29 cellular contexts compared by ENCODE assay signal in genomic region chr11:22162754-22163153, GRCh38. TPM values are rescaled to one million over a fixed set of nuclear protein-coding genes. Genes with fewer than 3 reads are reported as not detected.
DNase-seq lines count a peak whose midpoint lies in the region; ATAC-seq, FAIRE-seq and TF ChIP-seq lines count a peak whose summit lies in the region.
"Had no signal": no experiment of that assay in that cellular context is flagged by ENCODE, and none has a peak within 500 bp of the region (broad histone marks: within the 10 kb centered on the region; RNA-seq: fewer than 3 reads in every experiment).

No MANE protein-coding gene starts in this region.

- no peak for TF ChIP-seq EP300 in GM12878 (IDR thresholded peaks at IDR 0.05; ENCODE audit: borderline replicate concordance in 1 of 2, control insufficient read depth in 1 of 2, low read depth in 2 of 2, low read length in 2 of 2)

- no peak for TF ChIP-seq POLR2A in GM12878 (IDR thresholded peaks at IDR 0.05; ENCODE audit: low read depth, low read length)
- TF ChIP-seq POLR2A in uterus (IDR thresholded peaks at IDR 0.05), result no peak

- BruUV-seq in GM12878 (replicated peaks; lab: Mats Ljungman, UMichigan), result no TSS peak

- H4K20me1 ChIP-seq in GM12878 (ENCODE audit: control insufficient read depth, insufficient read depth), result no peaks in the 10 kb centered on the region

- no peaks in the 10 kb centered on the region for H3K9me3 Mint-ChIP-seq in CD14-positive monocyte
- no peaks in the 10 kb centered on the region for H3K9me3 Mint-ChIP-seq in activated T-cell treated with anti-CD3 and anti-CD28 coated beads, Interleukin-2, amount 50 U/mL, for 4 hours
- H3K9me3 Mint-ChIP-seq: activated T-helper 17 cell treated with anti-CD3 and anti-CD28 coated beads, Interleukin-2, amount 50 U/mL, for 72 hours; IgD-negative memory B cell had no signal

- no peak overlapping the region for H3K4me2 ChIP-seq in GM12878 (ENCODE audit: control insufficient read depth, insufficient read depth)

- in situ Hi-C loops in GM12878 (cut with MboI), result no loop called here

- 55% methylated on average over 3 of the region's 3 CpGs for WGBS in GM12878 (ENCODE audit: insufficient coverage, insufficient replicate concordance, low lambda C conversion rate, missing lambda C conversion rate)

- no peaks in the 10 kb centered on the region for H3K4me1 ChIP-seq in GM12878 (ENCODE audit: control insufficient read depth, insufficient read depth, low read length)
- no peaks in the 10 kb centered on the region for H3K4me1 ChIP-seq in uterus
- H3K4me1 ChIP-seq: breast epithelium, psoas muscle, thyroid gland had no signal

- TF ChIP-seq RAD21 in GM12878 (IDR thresholded peaks at IDR 0.05; ENCODE audit: insufficient read depth, low read depth, low read length), result no peak

- H3K36me3 Mint-ChIP-seq in CD14-positive monocyte, result no peaks in the 10 kb centered on the region
- H3K36me3 Mint-ChIP-seq in activated T-cell treated with anti-CD3 and anti-CD28 coated beads, Interleukin-2, amount 50 U/mL, for 4 hours (ENCODE audit: insufficient read depth), result no peaks in the 10 kb centered on the region
- H3K36me3 Mint-ChIP-seq: CD8-positive, alpha-beta memory T cell; IgD-negative memory B cell; naive thymus-derived CD8-positive, alpha-beta T cell had no signal

- H3K4me3 Mint-ChIP-seq in CD14-positive monocyte, result peak overlapping the region; percentile 17 to 68
- H3K4me3 Mint-ChIP-seq in activated T-cell treated with anti-CD3 and anti-CD28 coated beads, Interleukin-2, amount 50 U/mL, for 4 hours, result no peak overlapping the region
- H3K4me3 Mint-ChIP-seq: activated T-helper 17 cell treated with anti-CD3 and anti-CD28 coated beads, Interleukin-2, amount 50 U/mL, for 72 hours; CD8-positive, alpha-beta memory T cell; HFFc6; IgD-negative memory B cell; naive thymus-derived CD8-positive, alpha-beta T cell had no signal

- no peaks in the 10 kb centered on the region for H3K79me2 ChIP-seq in GM12878 (ENCODE audit: control insufficient read depth, insufficient read depth, low read length)

- POLR2A ChIA-PET in GM12878 (lab: Charles Lee), result no interaction called here

- TF ChIP-seq CTCF in CD14-positive monocyte (IDR thresholded peaks at IDR 0.05), result no peak
- no peak for TF ChIP-seq CTCF in GM12878 (IDR thresholded peaks at IDR 0.05 in 2 of 3, conservative IDR thresholded peaks at IDR 0.05 in 1 of 3; ENCODE audit: control insufficient read depth in 2 of 3, extremely low read depth in 1 of 3, insufficient read depth in 1 of 3, low read depth in 3 of 3, low read length in 3 of 3)
- TF ChIP-seq CTCF in uterus (IDR thresholded peaks at IDR 0.05), result no peak

- no peak overlapping the region for H3K9ac ChIP-seq in GM12878 (ENCODE audit: control insufficient read depth, insufficient read depth, low read length)

- H3K27ac Mint-ChIP-seq in CD14-positive monocyte, result peak overlapping the region; percentile 79 to 92 (median 90)
- H3K27ac Mint-ChIP-seq: activated T-helper 17 cell treated with anti-CD3 and anti-CD28 coated beads, Interleukin-2, amount 50 U/mL, for 72 hours; CD8-positive, alpha-beta memory T cell; HFFc6; IgD-negative memory B cell; naive thymus-derived CD8-positive, alpha-beta T cell had no signal

- FAIRE-seq in GM12878 (lab: Jason Lieb, UNC), result no peak
- FAIRE-seq: A204.1 had no signal

- H3K4me3 ChIP-seq in GM12878 (no peak overlapping the region), uterus (no peak overlapping the region)
- H3K4me3 ChIP-seq: breast epithelium, psoas muscle, thyroid gland had no signal

- RAD21 ChIA-PET in GM12878 (lab: Charles Lee; ENCODE audit: unreplicated experiment), result no interaction called here

- H3K9me3 ChIP-seq in GM12878 (replicated peaks; ENCODE audit: control insufficient read depth, insufficient read depth, low read length), result no peaks in the 10 kb centered on the region
- no peaks in the 10 kb centered on the region for H3K9me3 ChIP-seq in uterus
- H3K9me3 ChIP-seq: breast epithelium, psoas muscle, thyroid gland had no signal

- H2AFZ ChIP-seq in GM12878 (ENCODE audit: control insufficient read depth, low read depth, low read length), result no peak overlapping the region

- no peak for DNase-seq in CD14-positive monocyte (ENCODE audit: low spot score)
- peak; percentile 9 to 55 for DNase-seq in NOMO-1 (lab: John Stamatoyannopoulos, UW; ENCODE audit: unreplicated experiment in 2 of 2)
- no peak for DNase-seq in GM12878 (ENCODE audit: low read depth, low spot score)
- DNase-seq in amygdala (lab: John Stamatoyannopoulos, UW), result no peak
- DNase-seq in uterus, result no peak
- DNase-seq in HK-2 (ENCODE audit: unreplicated experiment), result no peak
- DNase-seq in activated T-cell treated with anti-CD3 and anti-CD28 coated beads, Interleukin-2, amount 50 U/mL, for 4 hours, result no peak
- DNase-seq: activated CD4-positive, alpha-beta T cell treated with anti-CD3 and anti-CD28 coated beads, Interleukin-2, amount 50 U/mL, for 48 hours; activated naive CD4-positive, alpha-beta T cell treated with anti-CD3 and anti-CD28 coated beads, Interleukin-2, amount 50 U/mL, for 16 hours; amniotic stem cell; CD8-positive, alpha-beta memory T cell; DMS 273 treated with DMSO at 0.1 percent for 48 hours; EL; HFFc6; midbrain; naive thymus-derived CD8-positive, alpha-beta T cell; NCI-H1436; NCI-H2081 treated with DMSO at 0.1 percent for 48 hours; NCI-H226; NCI-H748 treated with DMSO at 0.1 percent for 48 hours; psoas muscle; Right ventricle myocardium superior; stimulated activated naive CD8-positive, alpha-beta T cell treated with anti-CD3 and anti-CD28 coated beads, Interleukin-15, Interleukin-2, amounts not matched to agents 100 U/mL and 50 U/mL, for 24 hours; thyroid gland had no signal

- ATAC-seq in HG02885 (IDR thresholded peaks at IDR 0.05; ENCODE audit: poor library complexity, unreplicated experiment) (peak; percentile 4), GM12878 (peak; percentile 15; the same call in 2 of the 3 replicates)
- no peak for ATAC-seq in activated T-cell treated with anti-CD3 and anti-CD28 coated beads, Interleukin-2, amount 50 U/mL, for 4 hours
- ATAC-seq: activated T-helper 17 cell treated with anti-CD3 and anti-CD28 coated beads, Interleukin-2, amount 50 U/mL, for 72 hours; naive thymus-derived CD8-positive, alpha-beta T cell; stimulated activated naive CD8-positive, alpha-beta T cell treated with anti-CD3 and anti-CD28 coated beads, Interleukin-15, Interleukin-2, amounts not matched to agents 100 U/mL and 50 U/mL, for 24 hours had no signal

- H3K27ac ChIP-seq in GM12878 (ENCODE audit: control insufficient read depth, insufficient read depth) (no peak overlapping the region), uterus (no peak overlapping the region)
- H3K27ac ChIP-seq: breast epithelium, psoas muscle, thyroid gland had no signal

- H3K27me3 ChIP-seq in GM12878 (replicated peaks in 1 of 2; ENCODE audit: control insufficient read depth in 2 of 2, insufficient read depth in 2 of 2, low read length in 1 of 2) (no peaks in the 10 kb centered on the region; a peak in 1 of 4 replicates), uterus (no peaks in the 10 kb centered on the region)
- H3K27me3 ChIP-seq: thyroid gland had no signal

- SMC1A ChIA-PET in GM12878 (lab: Charles Lee; ENCODE audit: uncharacterized antibody, unreplicated experiment), result interaction anchor here (1.0 to 1.2 kb wide), 2 partner anchors 9 to 146 kb away, joined by 3 read pairs; no protein-coding TSS in a partner anchor

- CTCF ChIA-PET in GM12878 (lab: Yijun Ruan, JAX), result interaction anchor here (0.8 to 1.3 kb wide), 5 partner anchors 10 to 141 kb away, joined by 3 to 6 read pairs (median 4); no protein-coding TSS in a partner anchor

- H3K27me3 Mint-ChIP-seq in CD14-positive monocyte (ENCODE audit: low read depth in 3 of 3), result peaks cover 0 to 3% (median 1%) of the 10 kb centered on the region in 3 donors
- no peaks in the 10 kb centered on the region for H3K27me3 Mint-ChIP-seq in activated T-cell treated with anti-CD3 and anti-CD28 coated beads, Interleukin-2, amount 50 U/mL, for 4 hours (ENCODE audit: low read depth)
- H3K27me3 Mint-ChIP-seq: activated T-helper 17 cell treated with anti-CD3 and anti-CD28 coated beads, Interleukin-2, amount 50 U/mL, for 72 hours; CD8-positive, alpha-beta memory T cell; IgD-negative memory B cell; naive thymus-derived CD8-positive, alpha-beta T cell had no signal

- peaks cover 37% of the 10 kb centered on the region for H3K4me1 Mint-ChIP-seq in CD14-positive monocyte
- H3K4me1 Mint-ChIP-seq in activated T-cell treated with anti-CD3 and anti-CD28 coated beads, Interleukin-2, amount 50 U/mL, for 4 hours (ENCODE audit: low read depth), result no peaks in the 10 kb centered on the region
- H3K4me1 Mint-ChIP-seq: activated T-helper 17 cell treated with anti-CD3 and anti-CD28 coated beads, Interleukin-2, amount 50 U/mL, for 72 hours; CD8-positive, alpha-beta memory T cell; IgD-negative memory B cell had no signal

- H3K36me3 ChIP-seq in GM12878 (ENCODE audit: control insufficient read depth in 2 of 2, insufficient read depth in 2 of 2, low read length in 1 of 2), result no peaks in the 10 kb centered on the region
- no peaks in the 10 kb centered on the region for H3K36me3 ChIP-seq in uterus
- H3K36me3 ChIP-seq: breast epithelium, thyroid gland had no signal

- intact Hi-C loops in CD14-positive monocyte (cut with micrococcal nuclease) (no loop called here), GM12878 (cut with micrococcal nuclease; ENCODE audit: unreplicated experiment) (no loop called here), uterus (cut with DNase I; ENCODE audit: low total_unique reads) (no loop called here)

TF ChIP-seq in GM12878, 131 proteins besides CTCF, POLR2A, EP300 and RAD21 (continues in another document):
- no peak for TF ChIP-seq TCF12 (IDR thresholded peaks at IDR 0.05; ENCODE audit: low read depth, low read length)

RNA-seq across cellular contexts. Expression of gene ANO5, which starts 30.1 kb away (rescaled TPM):
- polyA plus RNA-seq in CD14-positive monocyte, result 1 to 10 TPM; 1.0 to 1.1 TPM
- total RNA-seq in GM12878 (2013; cell fraction: nucleolus; rRNA removed), result 19.9 TPM in 2 replicates
- total RNA-seq in GM12878 (2014; rRNA removed), result 9.5 and 11.2 TPM in 2 replicates
- 8.3 and 8.4 TPM in 2 replicates for total RNA-seq in GM12878 (2014; rRNA removed; fragmentation: Illumina TruSeq; extraction: Trizol)
- total RNA-seq in GM12878 (2021), result 6.1 and 6.3 TPM in 2 replicates
- polyA plus RNA-seq in GM12878 (2011; ENCODE audit: low read depth), result 0.52 TPM
- 10.2 TPM in 2 replicates for polyA plus RNA-seq in GM12878 (2011; rRNA removed)
- polyA plus RNA-seq in GM12878 (2011; cell fraction: cytosol; rRNA removed), result 5.6 and 6.2 TPM in 2 replicates
- 10.4 and 16.0 TPM in 2 replicates for polyA plus RNA-seq in GM12878 (2011; cell fraction: nucleus; rRNA removed)
- polyA plus RNA-seq in GM12878 (2012), result 1.0 and 1.3 TPM in 2 replicates
- polyA plus RNA-seq in GM12878 (2014; fragmentation: Illumina TruSeq; extraction: Trizol), result 4.5 and 8.2 TPM in 2 replicates
- 1 to 10 TPM; 1.6 to 3.1 TPM for polyA plus RNA-seq in GM12878 (2014; fragmentation: Nextera tagmentation; extraction: Ambion mirVana)
- polyA plus RNA-seq in GM12878 (2014; rRNA removed), result 2.9 and 3.7 TPM in 2 replicates
- 1 to 10 TPM; 3.1 TPM for polyA plus RNA-seq in GM12878 (2016; fragmentation: Nextera tagmentation; extraction: Ambion mirVana)
- polyA minus RNA-seq in GM12878 (2011; rRNA and poly(A)+ RNA removed), result 19.4 and 31.2 TPM in 2 replicates
- polyA minus RNA-seq in GM12878 (2011; cell fraction: cytosol; rRNA and poly(A)+ RNA removed), result 3.9 and 6.1 TPM in 2 replicates
- 13.8 and 15.1 TPM in 2 replicates for polyA minus RNA-seq in GM12878 (2011; cell fraction: nucleus; rRNA and poly(A)+ RNA removed)
- 10 to 100 TPM in 1 of 4 donors, 1 to 10 TPM in 3; 3.5 to 14.5 (median 4.8) TPM for total RNA-seq in uterus
- total RNA-seq in activated T-cell treated with anti-CD3 and anti-CD28 coated beads, Interleukin-2, amount 50 U/mL, for 4 hours, result under 1 TPM in 1 of 3 donors, not detected in 2; 0.03 TPM
- total RNA-seq: HFFc6 had no signal
- polyA plus RNA-seq: CD8-positive, alpha-beta memory T cell; IgD-negative memory B cell had no signal

Comparison
In these comparisons a context has a peak if more than half of its experiments do, and no peak if none do; other contexts are left out.
1. DNase-seq: peak in NOMO-1 (2 of 2); none in CD14-positive monocyte (single experiment), GM12878 (single experiment), amygdala (0 of 56), uterus (0 of 2), HK-2 (single experiment) and activated T-cell treated with anti-CD3 and anti-CD28 coated beads, Interleukin-2, amount 50 U/mL, for 4 hours (single experiment).
2. ATAC-seq: peak in HG02885 (single experiment) and GM12878 (single experiment); none in activated T-cell treated with anti-CD3 and anti-CD28 coated beads, Interleukin-2, amount 50 U/mL, for 4 hours (0 of 2).
3. RNA of gene ANO5, which starts 30.1 kb away (total RNA-seq): 6.1 to 19.9 TPM in GM12878 and 3.5 to 14.5 TPM in uterus; 0.03 TPM in activated T-cell treated with anti-CD3 and anti-CD28 coated beads, Interleukin-2, amount 50 U/mL, for 4 hours; every median in the first group is over 4 times any median in the second.